Comparison of ENCODE assay signal across 21 cellular contexts in genomic region chrX:2559124-2559523, GRCh38.
"Had no signal": no experiment of that assay in that cellular context is flagged by ENCODE, and none has a peak within 500 bp of the region (broad histone marks: within the 10 kb centered on the region; RNA-seq: fewer than 3 reads in every experiment).

No MANE protein-coding gene starts in this region.

- H3K36me3 ChIP-seq: ascending aorta, breast epithelium, gastroesophageal sphincter, heart left ventricle, thyroid gland had no signal

- H3K4me3 ChIP-seq: ascending aorta, breast epithelium, gastroesophageal sphincter, heart left ventricle, thyroid gland had no signal

- H3K27me3 ChIP-seq: ascending aorta, thyroid gland had no signal

- ATAC-seq: activated CD4-positive, alpha-beta T cell treated with anti-CD3 and anti-CD28 coated beads for 36 hours; activated CD8-positive, alpha-beta T cell treated with anti-CD3 and anti-CD28 coated beads for 36 hours; activated naive CD8-positive, alpha-beta T cell treated with anti-CD3 and anti-CD28 coated beads, Interleukin-2, amount 50 U/mL, for 24 hours; gastroesophageal sphincter; heart left ventricle; left lobe of liver; stimulated activated naive B cell treated with anti-CD40 and anti-IgM and Interleukin-4, amounts not matched to agents 10 μg/mL and 1 μg/mL and 100 μg/mL, for 72 hours; T-cell; WTC11 had no signal

- H3K27ac ChIP-seq: ascending aorta, breast epithelium, gastroesophageal sphincter, heart left ventricle, thyroid gland had no signal

- H3K9me3 ChIP-seq: ascending aorta, breast epithelium, heart left ventricle, thyroid gland had no signal

- H3K4me1 ChIP-seq: ascending aorta, breast epithelium, gastroesophageal sphincter, heart left ventricle, thyroid gland had no signal

- DNase-seq: activated CD4-positive, alpha-beta T cell treated with anti-CD3 and anti-CD28 coated beads for 36 hours; activated CD8-positive, alpha-beta T cell treated with anti-CD3 and anti-CD28 coated beads for 36 hours; activated effector memory CD4-positive, alpha-beta T cell treated with Interleukin-2 at 50 U/mL for 16 hours; activated naive CD4-positive, alpha-beta T cell treated with anti-CD3 and anti-CD28 coated beads, Interleukin-2, amount 10 ng/mL, durations not matched to agents 7 days and 5 days; activated naive CD8-positive, alpha-beta T cell treated with anti-CD3 and anti-CD28 coated beads, Interleukin-2, amount 50 U/mL, for 24 hours; activated T-cell treated with anti-CD3 and anti-CD28 coated beads, Interleukin-2, amount 50 U/mL, for 48 hours; cerebellar nuclear complex; heart left ventricle; kidney; mammary epithelial cell; midbrain; nucleus accumbens; posterior cingulate gyrus; stimulated activated naive B cell treated with anti-CD40 and anti-IgM and Interleukin-4, amounts not matched to agents 10 μg/mL and 1 μg/mL and 100 μg/mL, for 72 hours; T-cell; thyroid gland had no signal
